Comparison of ENCODE assay signal across 8 cellular contexts in genomic region chr1:177209357-177209756, GRCh38. TPM values are rescaled to one million over a fixed set of nuclear protein-coding genes. Genes with fewer than 3 reads are reported as not detected.
DNase-seq lines count a peak whose midpoint lies in the region; ATAC-seq and TF ChIP-seq lines count a peak whose summit lies in the region.

No MANE protein-coding gene starts in this region.

- ATAC-seq in mucosa of descending colon (peak; percentile 88), GM21786 (IDR thresholded peaks at IDR 0.05; ENCODE audit: unreplicated experiment) (no peak)

- no peak overlapping the region for H3K4me3 Mint-ChIP-seq in Calu3 (ENCODE audit: low read depth, unreplicated experiment)

- no peaks in the 10 kb centered on the region for H3K36me3 ChIP-seq in mucosa of descending colon (ENCODE audit: low read depth)

- H3K4me1 Mint-ChIP-seq in Calu3 (ENCODE audit: low read depth, unreplicated experiment) = peaks cover 10% of the 10 kb centered on the region

- intact Hi-C loops in Calu3 (cut with micrococcal nuclease; ENCODE audit: unreplicated experiment) (no loop called here), mucosa of descending colon (cut with DNase I, micrococcal nuclease) (no loop called here)

- no peak overlapping the region for H3K27ac Mint-ChIP-seq in Calu3 (ENCODE audit: unreplicated experiment)

- CTCF ChIA-PET in Calu3 (lab: Charles Lee) = interaction anchor here (0.9 to 1.5 kb wide), 2 partner anchors 28 to 146 kb away, joined by 4 read pairs; no protein-coding TSS in a partner anchor

- H3K9me3 Mint-ChIP-seq in Calu3 (ENCODE audit: low read depth, unreplicated experiment) = no peaks in the 10 kb centered on the region

- H3K4me1 ChIP-seq in mucosa of descending colon (ENCODE audit: low read depth) = no peaks in the 10 kb centered on the region

- no peak for TF ChIP-seq CTCF in Calu3 (IDR thresholded peaks at IDR 0.05; ENCODE audit: unreplicated experiment)
- no peak for TF ChIP-seq CTCF in coronary artery (IDR thresholded peaks at IDR 0.05)
- no peak for TF ChIP-seq CTCF in mucosa of descending colon (IDR thresholded peaks at IDR 0.05)

- H3K36me3 Mint-ChIP-seq in Calu3 (ENCODE audit: insufficient read depth, unreplicated experiment) = no peaks in the 10 kb centered on the region

- no peaks in the 10 kb centered on the region for H3K9me3 ChIP-seq in mucosa of descending colon

- in situ Hi-C loops in KBM-7 (cut with MboI; ENCODE audit: low pct_unique_long_range_greater_than_20kb, low sequenced_read_pairs) = no loop called here

- peaks cover 13% of the 10 kb centered on the region for H3K27me3 Mint-ChIP-seq in Calu3 (ENCODE audit: unreplicated experiment)

- H3K27ac ChIP-seq in coronary artery = no peak overlapping the region

- H3K4me3 ChIP-seq in coronary artery = no peak overlapping the region
- no peak overlapping the region for H3K4me3 ChIP-seq in mucosa of descending colon

- DNase-seq in Calu3 = peak; percentile 76
- peak; percentile 93 for DNase-seq in NCI-H345 (lab: John Stamatoyannopoulos, UW)
- DNase-seq in coronary artery (ENCODE audit: low spot score) = peak; percentile 77
- DNase-seq in mucosa of descending colon = peak; percentile 28 to 72 (median 53)
- no peak for DNase-seq in stimulated activated CD4-positive, alpha-beta T cell treated with anti-CD3 and anti-CD28 coated beads, Interleukin-2, amount 100 ng/mL, for 24 hours
- DNase-seq in KBM-7 = no peak
- DNase-seq in NCI-H1694 treated with DMSO at 0.1 percent for 48 hours (lab: John Stamatoyannopoulos, UW) = no peak

- no TSS peak for BruUV-seq in Calu3 (replicated peaks; lab: Mats Ljungman, UMichigan)

RNA-seq across cellular contexts. Expression of gene BRINP2, which starts 38.6 kb away (rescaled TPM):
- total RNA-seq in Calu3 (2022) = not detected in 2 replicates
- total RNA-seq in mucosa of descending colon = under 1 TPM in 1 of 3 donors, not detected in 2; 0.13 TPM

RNA-seq across cellular contexts. Expression of gene ASTN1, which starts 44.8 kb away (rescaled TPM):
- total RNA-seq in Calu3 (2022) (not detected in 2 replicates), mucosa of descending colon (1 to 10 TPM in 1 of 3 donors, under 1 TPM in 2; 0.10 to 2.2 (median 0.14) TPM)

Comparison
In these comparisons a context has a peak if more than half of its experiments do, and no peak if none do; other contexts are left out.
1. DNase-seq: peak in Calu3 (single experiment), NCI-H345 (single experiment), coronary artery (single experiment) and mucosa of descending colon (3 of 3); none in stimulated activated CD4-positive, alpha-beta T cell treated with anti-CD3 and anti-CD28 coated beads, Interleukin-2, amount 100 ng/mL, for 24 hours (0 of 2), KBM-7 (single experiment) and NCI-H1694 treated with DMSO at 0.1 percent for 48 hours (single experiment).